Comparison of ENCODE assay signal across 1 cellular context in genomic region chr20:51411867-51412266, GRCh38.
TF ChIP-seq lines count a peak whose summit lies in the region.

No MANE protein-coding gene starts in this region.

TF ChIP-seq in IMR-90, 13 proteins besides CTCF, POLR2A, EP300 and RAD21 (continued from another document):
- TF ChIP-seq MAFK (IDR thresholded peaks at IDR 0.05; ENCODE audit: low read depth, low read length): no peak
- TF ChIP-seq MXI1 (IDR thresholded peaks at IDR 0.05; ENCODE audit: borderline replicate concordance, low read depth, low read length): no peak
- TF ChIP-seq MAZ (IDR thresholded peaks at IDR 0.05; ENCODE audit: borderline replicate concordance, low read depth, low read length): no peak
- no peak for TF ChIP-seq BHLHE40 (IDR thresholded peaks at IDR 0.05; ENCODE audit: low read depth, low read length)
- no peak for TF ChIP-seq NFE2L2 (IDR thresholded peaks at IDR 0.05; ENCODE audit: low read depth, low read length)
